Comparison of ENCODE assay signal across 1 cellular context in genomic region chr4:10075953-10076391, GRCh38.
A peak's percentile ranks its signal among the peaks of the same experiment; 100 is the strongest.
TF ChIP-seq lines count a peak whose summit lies in the region.

No MANE protein-coding gene starts in this region.

TF ChIP-seq in HepG2, 621 proteins besides CTCF, POLR2A, EP300 and RAD21:
- TF ChIP-seq ATAD3A (CRISPR knock-in tag; IDR thresholded peaks at IDR 0.05) = no peak
- TF ChIP-seq FLYWCH1 (CRISPR knock-in tag; IDR thresholded peaks at IDR 0.05) = no peak
- no peak for TF ChIP-seq REL (CRISPR knock-in tag; conservative IDR thresholded peaks at IDR 0.05)
- no peak for TF ChIP-seq ZNF746 (CRISPR knock-in tag; IDR thresholded peaks at IDR 0.05)
- TF ChIP-seq ZZZ3 (CRISPR knock-in tag; IDR thresholded peaks at IDR 0.05; ENCODE audit: borderline replicate concordance) = no peak
- TF ChIP-seq AGO2 (optimal IDR thresholded peaks at IDR 0.05; ENCODE audit: low read depth, low read length) = peak; percentile 65
- no peak for TF ChIP-seq SOX13 (IDR thresholded peaks at IDR 0.05)
- no peak for TF ChIP-seq SOX13 (CRISPR knock-in tag; conservative IDR thresholded peaks at IDR 0.05 in 1 of 2, IDR thresholded peaks at IDR 0.05 in 1 of 2)
